Comparison of ENCODE assay signal across 27 cellular contexts in genomic region chr2:23689131-23689700, GRCh38.
"Had no signal": no experiment of that assay in that cellular context is flagged by ENCODE, and none has a peak within 500 bp of the region (broad histone marks: within the 10 kb centered on the region; RNA-seq: fewer than 3 reads in every experiment).

No MANE protein-coding gene starts in this region.

- H3K4me1 Mint-ChIP-seq: activated CD4-positive, alpha-beta memory T cell treated with anti-CD3 and anti-CD28 coated beads, Interleukin-2, amount 10 ng/mL, durations not matched to agents 7 days and 5 days; activated CD4-positive, alpha-beta T cell treated with anti-CD3 and anti-CD28 coated beads, Interleukin-2, amount 10 ng/mL, durations not matched to agents 24 days and 14 days; activated naive CD4-positive, alpha-beta T cell treated with anti-CD3 and anti-CD28 coated beads, Interleukin-2, amount 50 U/mL, for 24 hours had no signal

- H3K4me3 ChIP-seq: body of pancreas, cardiac muscle cell, left lung, pancreas, sigmoid colon, smooth muscle cell, tibial artery had no signal

- H3K27me3 ChIP-seq: body of pancreas, cardiac muscle cell, left lung, pancreas, sigmoid colon, tibial artery had no signal

- H3K9me3 ChIP-seq: body of pancreas, left lung, neutrophil, pancreas, sigmoid colon, tibial artery had no signal

- H3K36me3 Mint-ChIP-seq: activated CD8-positive, alpha-beta memory T cell treated with anti-CD3 and anti-CD28 coated beads, Interleukin-2, amount 10 ng/mL, durations not matched to agents 7 days and 5 days; activated naive CD4-positive, alpha-beta T cell treated with anti-CD3 and anti-CD28 coated beads, Interleukin-2, amount 50 U/mL, for 24 hours; natural killer cell had no signal

- H3K4me3 Mint-ChIP-seq: activated CD4-positive, alpha-beta memory T cell treated with anti-CD3 and anti-CD28 coated beads, Interleukin-2, amount 10 ng/mL, durations not matched to agents 7 days and 5 days; activated CD4-positive, alpha-beta T cell treated with anti-CD3 and anti-CD28 coated beads, Interleukin-2, amount 10 ng/mL, durations not matched to agents 24 days and 14 days; activated CD8-positive, alpha-beta memory T cell treated with anti-CD3 and anti-CD28 coated beads, Interleukin-2, amount 10 ng/mL, durations not matched to agents 7 days and 5 days; activated naive CD4-positive, alpha-beta T cell treated with anti-CD3 and anti-CD28 coated beads, Interleukin-2, amount 50 U/mL, for 24 hours; mesothelial cell of epicardium; natural killer cell had no signal

- H3K36me3 ChIP-seq: cardiac muscle cell, neutrophil, pancreas had no signal

- H3K4me2 ChIP-seq: smooth muscle cell had no signal

- H3K27me3 Mint-ChIP-seq: activated CD4-positive, alpha-beta memory T cell treated with anti-CD3 and anti-CD28 coated beads, Interleukin-2, amount 10 ng/mL, durations not matched to agents 7 days and 5 days; activated CD4-positive, alpha-beta T cell treated with anti-CD3 and anti-CD28 coated beads, Interleukin-2, amount 10 ng/mL, durations not matched to agents 24 days and 14 days; activated CD8-positive, alpha-beta memory T cell treated with anti-CD3 and anti-CD28 coated beads, Interleukin-2, amount 10 ng/mL, durations not matched to agents 7 days and 5 days; activated naive CD4-positive, alpha-beta T cell treated with anti-CD3 and anti-CD28 coated beads, Interleukin-2, amount 50 U/mL, for 24 hours had no signal

- H3K4me1 ChIP-seq: body of pancreas, left lung, pancreas, sigmoid colon, tibial artery had no signal

- ATAC-seq: activated CD4-positive, CD25-positive, alpha-beta regulatory T cell treated with anti-CD3 and anti-CD28 coated beads, Interleukin-2, amount 50 U/mL, for 24 hours; activated CD8-positive, alpha-beta memory T cell treated with anti-CD3 and anti-CD28 coated beads, Interleukin-2, amount 10 ng/mL, durations not matched to agents 7 days and 5 days; body of pancreas; left lung; natural killer cell; pancreas had no signal

- H3K27ac Mint-ChIP-seq: activated CD4-positive, alpha-beta memory T cell treated with anti-CD3 and anti-CD28 coated beads, Interleukin-2, amount 10 ng/mL, durations not matched to agents 7 days and 5 days; activated CD4-positive, alpha-beta T cell treated with anti-CD3 and anti-CD28 coated beads, Interleukin-2, amount 10 ng/mL, durations not matched to agents 24 days and 14 days; activated CD8-positive, alpha-beta memory T cell treated with anti-CD3 and anti-CD28 coated beads, Interleukin-2, amount 10 ng/mL, durations not matched to agents 7 days and 5 days; activated naive CD4-positive, alpha-beta T cell treated with anti-CD3 and anti-CD28 coated beads, Interleukin-2, amount 50 U/mL, for 24 hours; mesothelial cell of epicardium; natural killer cell had no signal

- DNase-seq: activated CD4-positive, alpha-beta memory T cell treated with anti-CD3 and anti-CD28 coated beads, Interleukin-2, amount 10 ng/mL, durations not matched to agents 7 days and 5 days; activated CD4-positive, alpha-beta T cell treated with anti-CD3 and anti-CD28 coated beads, Interleukin-2, amount 10 ng/mL, durations not matched to agents 24 days and 14 days; activated CD8-positive, alpha-beta memory T cell treated with anti-CD3 and anti-CD28 coated beads, Interleukin-2, amount 10 ng/mL, durations not matched to agents 7 days and 5 days; activated gamma-delta T cell treated with Interleukin-2 at 50 U/mL for 16 hours; activated T-cell treated with anti-CD3 and anti-CD28 coated beads for 4 hours; anterior cingulate cortex; body of pancreas; dermis blood vessel endothelial cell; effector CD8-positive, alpha-beta T cell; erythroblast; foreskin fibroblast; mammary epithelial cell; natural killer cell; sigmoid colon; stimulated activated CD4-positive, alpha-beta T cell treated with anti-CD3 and anti-CD28 coated beads, Interleukin-15, amount 100 ng/mL, for 24 hours; stimulated activated CD8-positive, alpha-beta memory T cell treated with anti-CD3 and anti-CD28 coated beads, Interleukin-4, amount 100 ng/mL, for 48 hours; stimulated activated naive CD4-positive, alpha-beta T cell treated with Interleukin-2 at 50 U/mL for 16 hours; substantia nigra; tibial artery had no signal

- FAIRE-seq: pancreas had no signal

- H3K9me3 Mint-ChIP-seq: activated CD4-positive, alpha-beta memory T cell treated with anti-CD3 and anti-CD28 coated beads, Interleukin-2, amount 10 ng/mL, durations not matched to agents 7 days and 5 days; activated CD4-positive, alpha-beta T cell treated with anti-CD3 and anti-CD28 coated beads, Interleukin-2, amount 10 ng/mL, durations not matched to agents 24 days and 14 days; activated naive CD4-positive, alpha-beta T cell treated with anti-CD3 and anti-CD28 coated beads, Interleukin-2, amount 50 U/mL, for 24 hours; mesothelial cell of epicardium; natural killer cell had no signal

- H3K27ac ChIP-seq: body of pancreas, cardiac muscle cell, left lung, neutrophil, pancreas, sigmoid colon, tibial artery had no signal
